ENCODE assay signal across 7 cellular contexts in genomic region chr12:92503029-92503931, GRCh38.
DNase-seq lines count a peak whose midpoint lies in the region; ATAC-seq and TF ChIP-seq lines count a peak whose summit lies in the region.

No MANE protein-coding gene starts in this region.

- no peak for TF ChIP-seq POLR2A in gastroesophageal sphincter (IDR thresholded peaks at IDR 0.05)

- no peak overlapping the region for H3K4me3 ChIP-seq in gastroesophageal sphincter
- H3K4me3 ChIP-seq in aorta (ENCODE audit: low read length in 2 of 2) = no peak overlapping the region

- DNase-seq in NCI-H748 (lab: John Stamatoyannopoulos, UW; ENCODE audit: unreplicated experiment) (peak; percentile 79), aorta (no peak), KG1 (lab: John Stamatoyannopoulos, UW) (no peak)
- DNase-seq in stimulated activated effector memory CD8-positive, alpha-beta T cell treated with anti-CD3 and anti-CD28 coated beads, Interleukin-12 subunit alpha, Interleukin-12 subunit beta, amount 100 ng/mL, for 72 hours (ENCODE audit: low spot score in 2 of 2) = peak in 1 of 2 donors; percentile 71

- H3K27ac ChIP-seq in gastroesophageal sphincter (peak overlapping the region; percentile 44 to 80 (median 70)), aorta (ENCODE audit: low read depth in 1 of 2, low read length in 2 of 2) (peak overlapping the region in 1 of 2 donors; percentile 23)

- no peaks in the 10 kb centered on the region for H3K9me3 ChIP-seq in gastroesophageal sphincter
- no peaks in the 10 kb centered on the region for H3K9me3 ChIP-seq in aorta (ENCODE audit: control insufficient read depth, low read length)

- 26 to 35% methylated on average over 8 to 10 of the region's 12 CpGs for WGBS in gastroesophageal sphincter (ENCODE audit: low coverage in 1 of 2), 2 donors
- 42 to 43% methylated on average over 12 of the region's 12 CpGs for WGBS in aorta, 2 donors

- no peak for TF ChIP-seq CTCF in gastroesophageal sphincter (IDR thresholded peaks at IDR 0.05)

- peak overlapping the region; percentile 53 for H3K4me3 Mint-ChIP-seq in stimulated activated effector memory CD8-positive, alpha-beta T cell treated with anti-CD3 and anti-CD28 coated beads, Interleukin-12 subunit alpha, Interleukin-12 subunit beta, amount 100 ng/mL, for 72 hours

- no peaks in the 10 kb centered on the region for H3K36me3 ChIP-seq in gastroesophageal sphincter
- no peaks in the 10 kb centered on the region for H3K36me3 ChIP-seq in aorta (ENCODE audit: control insufficient read depth in 1 of 2, insufficient read depth in 2 of 2, low read length in 1 of 2)

- peak overlapping the region; percentile 90 for H3K27ac Mint-ChIP-seq in stimulated activated effector memory CD8-positive, alpha-beta T cell treated with anti-CD3 and anti-CD28 coated beads, Interleukin-12 subunit alpha, Interleukin-12 subunit beta, amount 100 ng/mL, for 72 hours

- intact Hi-C loops in aorta (cut with DNase I) = loop anchor here in 1 of 2 donors (10.0 kb wide), 1 partner anchor 358 kb away; the partner anchor contains the start of gene BTG1

- H3K4me1 ChIP-seq in gastroesophageal sphincter (peaks cover 7 to 50% (median 17%) of the 10 kb centered on the region in 3 donors), aorta (ENCODE audit: control insufficient read depth in 1 of 2, insufficient read depth in 2 of 2, low read length in 2 of 2) (peaks cover 0 to 2% of the 10 kb centered on the region in 2 donors)

- TF ChIP-seq EP300 in gastroesophageal sphincter (IDR thresholded peaks at IDR 0.05) = no peak

- ATAC-seq in GM18861 (IDR thresholded peaks at IDR 0.05; ENCODE audit: unreplicated experiment) = peak; percentile 59
- ATAC-seq in GM21786 (IDR thresholded peaks at IDR 0.05; ENCODE audit: unreplicated experiment) = peak; percentile 61
- ATAC-seq in gastroesophageal sphincter = peak; percentile 40
- peak; percentile 92 for ATAC-seq in stimulated activated effector memory CD8-positive, alpha-beta T cell treated with anti-CD3 and anti-CD28 coated beads, Interleukin-12 subunit alpha, Interleukin-12 subunit beta, amount 100 ng/mL, for 72 hours
- no peak for ATAC-seq in aorta (ENCODE audit: low FRiP score)

- H3K27me3 ChIP-seq in gastroesophageal sphincter = no peaks in the 10 kb centered on the region
- H3K27me3 ChIP-seq in aorta (ENCODE audit: control insufficient read depth in 1 of 2, insufficient read depth in 2 of 2, low read length in 1 of 2) = no peaks in the 10 kb centered on the region

- no peaks in the 10 kb centered on the region for H3K9me3 Mint-ChIP-seq in stimulated activated effector memory CD8-positive, alpha-beta T cell treated with anti-CD3 and anti-CD28 coated beads, Interleukin-12 subunit alpha, Interleukin-12 subunit beta, amount 100 ng/mL, for 72 hours

- peaks cover 36% of the 10 kb centered on the region for H3K4me1 Mint-ChIP-seq in stimulated activated effector memory CD8-positive, alpha-beta T cell treated with anti-CD3 and anti-CD28 coated beads, Interleukin-12 subunit alpha, Interleukin-12 subunit beta, amount 100 ng/mL, for 72 hours

- peaks cover 7% of the 10 kb centered on the region for H3K36me3 Mint-ChIP-seq in stimulated activated effector memory CD8-positive, alpha-beta T cell treated with anti-CD3 and anti-CD28 coated beads, Interleukin-12 subunit alpha, Interleukin-12 subunit beta, amount 100 ng/mL, for 72 hours
